8 cellular contexts compared by ENCODE assay signal in genomic region chr9:100222674-100223073, GRCh38.
A peak's percentile ranks its signal among the peaks of the same experiment; 100 is the strongest.
DNase-seq lines count a peak whose midpoint lies in the region; ATAC-seq and TF ChIP-seq lines count a peak whose summit lies in the region.

No MANE protein-coding gene starts in this region.

- H3K27ac ChIP-seq in 22Rv1 (no peak overlapping the region), SJCRH30 (peak overlapping the region; percentile 68; the same call in 1 of the 2 replicates)

- H3K27me3 ChIP-seq in SJCRH30, result no peaks in the 10 kb centered on the region

- no peaks in the 10 kb centered on the region for H3K9me3 Mint-ChIP-seq in T-cell

- H3K36me3 Mint-ChIP-seq in T-cell, result peaks cover 19% of the 10 kb centered on the region

- no peaks in the 10 kb centered on the region for H3K27me3 Mint-ChIP-seq in T-cell

- no peak for ATAC-seq in T-cell (replicated peaks in 1 of 4)

- no peaks in the 10 kb centered on the region for H3K4me1 Mint-ChIP-seq in T-cell

- no peaks in the 10 kb centered on the region for H3K9me3 ChIP-seq in SJCRH30 (replicated peaks)

- intact Hi-C loops in posterior cingulate gyrus (cut with DNase I), result loop anchor here (10.0 kb wide), 1 partner anchor 958 kb away; no protein-coding TSS in a partner anchor

- H3K4me1 ChIP-seq in SJCRH30, result peaks cover 16% of the 10 kb centered on the region

- H3K4me3 ChIP-seq in SJCRH30 (no peak overlapping the region), fibroblast of villous mesenchyme (ENCODE audit: low read depth, low read length) (no peak overlapping the region)

- H3K27ac Mint-ChIP-seq in T-cell, result no peak overlapping the region

- POLR2A ChIA-PET in T-cell (lab: Charles Lee), result interaction anchor here in 1 of 2 donors (0.7 kb wide), 2 partner anchors 818 to 1904 kb away, joined by 3 to 14 read pairs; no protein-coding TSS in a partner anchor

- no peak overlapping the region for H3K4me3 Mint-ChIP-seq in T-cell

- in situ Hi-C loops in GM13977 (cut with MboI; ENCODE audit: low pct_unique_long_range_greater_than_20kb, low sequenced_read_pairs, unreplicated experiment), result loop anchor here (25.0 kb wide), 2 partner anchors 385 to 1035 kb away; no protein-coding TSS in a partner anchor

- peak; percentile 60 for TF ChIP-seq CTCF in 22Rv1 (IDR thresholded peaks at IDR 0.05)
- TF ChIP-seq CTCF in GM13977 (IDR thresholded peaks at IDR 0.05; ENCODE audit: extremely low read depth, insufficient read depth, missing control alignments), result peak; percentile 9
- TF ChIP-seq CTCF in fibroblast of villous mesenchyme (IDR thresholded peaks at IDR 0.05; ENCODE audit: insufficient read depth, low read depth, low read length), result peak; percentile 48

- DNase-seq in GM13977 (ENCODE audit: low spot score) (no peak), SJCRH30 (peak in 1 of 2 experiments; percentile 58), fibroblast of villous mesenchyme (ENCODE audit: low read depth) (peak; percentile 48), posterior cingulate gyrus (no peak), ureter (ENCODE audit: low spot score) (no peak), T-cell (no peak)
- DNase-seq in activated effector memory CD4-positive, alpha-beta T cell treated with anti-CD3 and anti-CD28 coated beads, Interleukin-2, amount 50 U/mL, for 16 hours, result no peak

- peaks cover 9% of the 10 kb centered on the region; the same call in 1 of the 2 replicates for H3K36me3 ChIP-seq in SJCRH30

- CTCF ChIA-PET in T-cell (lab: Charles Lee), result interaction anchor here (0.7 kb wide), 5 partner anchors 8 to 926 kb away, joined by 4 to 10 read pairs (median 5); no protein-coding TSS in a partner anchor

Comparison
In these comparisons a context has a peak if more than half of its experiments do, and no peak if none do; other contexts are left out.
1. CTCF ChIP-seq: peak in every context shown above with its lines; median percentile 60 in 22Rv1; 48 in fibroblast of villous mesenchyme; 9 in GM13977.